Comparison of ENCODE assay signal across 8 cellular contexts in genomic region chr7:121994625-121995410, GRCh38.
DNase-seq lines count a peak whose midpoint lies in the region; ATAC-seq lines count a peak whose summit lies in the region.

No MANE protein-coding gene starts in this region.

- POLR2A ChIA-PET in T-cell (lab: Charles Lee) = no interaction called here

- CTCF ChIA-PET in T-cell (lab: Charles Lee) = interaction anchor here (0.6 to 1.9 kb wide), 6 partner anchors 9 to 1044 kb away, joined by 3 to 12 read pairs (median 3); partner anchors contain the start of gene ING3 (in 1 of the 2)

- peak; percentile 93 for ATAC-seq in GM18858 (IDR thresholded peaks at IDR 0.05; ENCODE audit: unreplicated experiment)
- ATAC-seq in HG02973 (IDR thresholded peaks at IDR 0.05; ENCODE audit: unreplicated experiment) = peak; percentile 97
- ATAC-seq in T-cell (replicated peaks in 1 of 4) = peak in 1 of 4 experiments; percentile 43
- peak; percentile 94 for ATAC-seq in left colon

- DNase-seq in AML-193 (lab: John Stamatoyannopoulos, UW) = peak; percentile 50 to 51
- DNase-seq in NCI-H1436 treated with DMSO at 0.1 percent for 48 hours (lab: John Stamatoyannopoulos, UW) = peak; percentile 53
- DNase-seq in T-cell = peak in 19 of 34 experiments; percentile 0 to 14 (median 6)
- DNase-seq in cerebellum (ENCODE audit: low spot score) = peak; percentile 8
- peak in 1 of 2 donors; percentile 60 for DNase-seq in left colon
- DNase-seq in stimulated activated CD8-positive, alpha-beta memory T cell treated with anti-CD3 and anti-CD28 coated beads, Interleukin-15, amount 100 ng/mL, for 48 hours (ENCODE audit: low read depth in 2 of 2) = peak; percentile 3 to 11

- intact Hi-C loops in left colon (cut with DNase I, micrococcal nuclease) = loop anchor here in 1 of 2 donors (5.0 kb wide), 2 partner anchors 388 to 448 kb away; no protein-coding TSS in a partner anchor

- H3K27ac Mint-ChIP-seq in T-cell = no peak overlapping the region

- H3K9me3 Mint-ChIP-seq in T-cell = no peaks in the 10 kb centered on the region

- no peaks in the 10 kb centered on the region for H3K36me3 Mint-ChIP-seq in T-cell

- H3K4me3 Mint-ChIP-seq in T-cell = no peak overlapping the region

- H3K27me3 Mint-ChIP-seq in T-cell = no peaks in the 10 kb centered on the region

- no peaks in the 10 kb centered on the region for H3K4me1 Mint-ChIP-seq in T-cell
